8 cellular contexts compared by ENCODE assay signal in genomic region chr5:64384761-64385160, GRCh38.
A peak's percentile ranks its signal among the peaks of the same experiment; 100 is the strongest.
DNase-seq lines count a peak whose midpoint lies in the region; ATAC-seq and TF ChIP-seq lines count a peak whose summit lies in the region.

No MANE protein-coding gene starts in this region.

- no peaks in the 10 kb centered on the region for H4K20me1 ChIP-seq in DOHH2 (ENCODE audit: control insufficient read depth, insufficient read depth, low read depth, low read length)

- no peaks in the 10 kb centered on the region for H3K79me2 ChIP-seq in DOHH2 (ENCODE audit: control insufficient read depth, low read length)

- H3K4me3 ChIP-seq in DOHH2 (ENCODE audit: low read length) (no peak overlapping the region), brain microvascular endothelial cell (ENCODE audit: low read depth, low read length) (no peak overlapping the region)

- H3K4me1 ChIP-seq in DOHH2 (ENCODE audit: control insufficient read depth, low read length), result no peaks in the 10 kb centered on the region

- H3K9me3 ChIP-seq in DOHH2 (ENCODE audit: control insufficient read depth, insufficient read depth, low read length), result no peaks in the 10 kb centered on the region

- peak; percentile 92 for ATAC-seq in GM19463 (IDR thresholded peaks at IDR 0.05; ENCODE audit: unreplicated experiment)
- peak; percentile 92 for ATAC-seq in HG03565 (IDR thresholded peaks at IDR 0.05; ENCODE audit: unreplicated experiment)

- H3K27me3 ChIP-seq in DOHH2 (ENCODE audit: control insufficient read depth, low read length) (no peaks in the 10 kb centered on the region), brain microvascular endothelial cell (replicated peaks) (no peaks in the 10 kb centered on the region)

- H3F3A ChIP-seq in DOHH2 (ENCODE audit: control insufficient read depth, insufficient read depth), result no peaks in the 10 kb centered on the region

- H3K27ac ChIP-seq in DOHH2 (ENCODE audit: low read depth, low read length) (no peak overlapping the region), brain microvascular endothelial cell (no peak overlapping the region), substantia nigra (ENCODE audit: low read depth, low read length, poor library complexity, severe bottlenecking) (no peak overlapping the region)

- H3K4me2 ChIP-seq in DOHH2 (ENCODE audit: low read length), result no peak overlapping the region

- in situ Hi-C loops in brain microvascular endothelial cell (cut with HindIII; ENCODE audit: low pct_ligation_motif_present, low sequenced_read_pairs), result no loop called here

- H3K36me3 ChIP-seq in DOHH2 (ENCODE audit: control insufficient read depth, low read length) (no peaks in the 10 kb centered on the region), brain microvascular endothelial cell (replicated peaks) (no peaks in the 10 kb centered on the region)

- H3K9me2 ChIP-seq in DOHH2 (replicated peaks; ENCODE audit: control insufficient read depth, low read length), result no peaks in the 10 kb centered on the region

- TF ChIP-seq CTCF in DOHH2 (IDR thresholded peaks at IDR 0.05; ENCODE audit: low read depth, low read length, poor library complexity, severe bottlenecking) (peak; percentile 24), brain microvascular endothelial cell (IDR thresholded peaks at IDR 0.05; ENCODE audit: low read depth, low read length, missing control alignments) (peak; percentile 71)

- peak; percentile 60 for DNase-seq in brain microvascular endothelial cell
- no peak for DNase-seq in activated gamma-delta T cell (lab: John Stamatoyannopoulos, UW)
- DNase-seq in NCI-H2107 treated with DMSO at 0.1 percent for 48 hours (lab: John Stamatoyannopoulos, UW; ENCODE audit: unreplicated experiment), result no peak
- DNase-seq in substantia nigra (lab: John Stamatoyannopoulos, UW), result no peak
- DNase-seq in NCI-H526 treated with DMSO at 0.1 percent for 48 hours (lab: John Stamatoyannopoulos, UW), result no peak
